9 cellular contexts compared by ENCODE assay signal in the genomic region with DNA sequence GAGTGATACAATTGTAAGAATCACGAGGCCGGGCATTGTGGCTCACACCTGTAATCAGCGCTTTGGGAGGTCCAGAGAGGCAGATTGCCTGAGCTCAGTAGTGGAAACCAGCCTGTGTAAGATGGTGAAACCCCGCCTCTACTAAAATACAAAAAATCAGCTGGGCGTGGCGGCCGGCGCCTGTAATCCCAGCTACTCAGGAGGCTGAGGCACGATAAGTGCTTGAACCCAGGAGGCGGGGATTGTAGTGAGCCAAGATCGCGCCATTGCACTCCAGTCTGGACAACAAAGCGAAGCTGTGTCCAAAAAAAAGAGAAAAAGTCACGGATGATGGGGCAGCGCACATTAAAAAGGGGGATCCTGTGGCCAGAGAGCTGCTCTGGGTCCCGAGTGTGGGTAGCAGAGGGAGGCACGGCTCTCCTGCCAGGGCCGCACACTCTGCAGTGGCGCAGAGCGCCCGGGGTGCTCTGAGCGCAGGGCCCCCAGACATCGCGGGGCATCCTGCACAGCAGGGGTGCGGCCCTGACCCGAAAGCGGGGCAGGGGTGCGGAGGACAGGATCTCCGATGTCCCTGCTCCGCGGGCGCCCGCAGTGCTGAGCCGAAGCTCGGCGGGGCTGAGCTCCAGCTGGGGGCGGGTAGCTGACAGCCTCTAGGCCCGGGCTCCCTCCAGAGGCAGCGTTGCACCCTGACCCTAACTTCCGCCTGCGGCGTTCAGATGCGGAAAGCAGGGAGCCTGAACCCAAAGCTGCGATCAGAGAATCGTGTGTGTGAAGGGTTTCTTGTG. TPM values are rescaled to one million over a fixed set of nuclear protein-coding genes. Genes with fewer than 3 reads are reported as not detected.
DNase-seq lines count a peak whose midpoint lies in the region; ATAC-seq, FAIRE-seq and TF ChIP-seq lines count a peak whose summit lies in the region.
"Had no signal": no experiment of that assay in that cellular context is flagged by ENCODE, and none has a peak within 500 bp of the region (broad histone marks: within the 10 kb centered on the region; RNA-seq: fewer than 3 reads in every experiment).

No MANE protein-coding gene starts in this region.

- no peak for TF ChIP-seq POLR2A in GM12891 (IDR thresholded peaks at IDR 0.05; ENCODE audit: low read depth, low read length)

- H3K4me1 ChIP-seq in HUES64 (ENCODE audit: insufficient read depth, low read length): no peaks in the 10 kb centered on the region

- H3K4me3 Mint-ChIP-seq in Calu3 (ENCODE audit: low read depth, unreplicated experiment) (peak overlapping the region; percentile 47), natural killer cell (no peak overlapping the region)

- H3K4me1 Mint-ChIP-seq in Calu3 (ENCODE audit: low read depth, unreplicated experiment) (no peaks in the 10 kb centered on the region), natural killer cell (no peaks in the 10 kb centered on the region)

- DNase-seq in Calu3: peak; percentile 11
- DNase-seq in epithelial cell of proximal tubule (ENCODE audit: low read depth): no peak
- no peak for DNase-seq in natural killer cell
- DNase-seq in GM12891 (ENCODE audit: insufficient read length, low spot score): no peak

- H3K9ac ChIP-seq in HUES64 (ENCODE audit: low read depth, low read length): peak overlapping the region; percentile 15; the same call in 1 of the 2 replicates

- H3K27ac Mint-ChIP-seq in Calu3 (ENCODE audit: unreplicated experiment) (no peak overlapping the region), natural killer cell (no peak overlapping the region)

- no TSS peak for BruUV-seq in Calu3 (replicated peaks; lab: Mats Ljungman, UMichigan)

- peak in 2 of 3 donors; percentile 25 to 36 for ATAC-seq in natural killer cell
- ATAC-seq in HG03457 (IDR thresholded peaks at IDR 0.05; ENCODE audit: unreplicated experiment): no peak
- ATAC-seq in GM19035 (IDR thresholded peaks at IDR 0.05; ENCODE audit: unreplicated experiment): no peak
- ATAC-seq in GM18870 (IDR thresholded peaks at IDR 0.05; ENCODE audit: unreplicated experiment): no peak

- H3K27me3 Mint-ChIP-seq in Calu3 (ENCODE audit: unreplicated experiment): peaks cover 63% of the 10 kb centered on the region
- H3K27me3 Mint-ChIP-seq in natural killer cell (ENCODE audit: low read depth in 2 of 2): peaks cover 4 to 13% of the 10 kb centered on the region in 2 donors

- peak overlapping the region; percentile 55 for H3K4me3 ChIP-seq in HUES64 (ENCODE audit: low read length)
- H3K4me3 ChIP-seq in epithelial cell of proximal tubule (ENCODE audit: low read depth, low read length): peak overlapping the region; percentile 31

- FAIRE-seq in GM12891 (lab: Jason Lieb, UNC): no peak

- no peak for TF ChIP-seq CTCF in Calu3 (IDR thresholded peaks at IDR 0.05; ENCODE audit: unreplicated experiment)
- no peak for TF ChIP-seq CTCF in epithelial cell of proximal tubule (conservative IDR thresholded peaks at IDR 0.05; ENCODE audit: low read depth, low read length)
- TF ChIP-seq CTCF in natural killer cell (IDR thresholded peaks at IDR 0.05): no peak

- intact Hi-C loops in Calu3 (cut with micrococcal nuclease; ENCODE audit: unreplicated experiment) (no loop called here), natural killer cell (cut with micrococcal nuclease) (no loop called here)

- no peak overlapping the region for H3K27ac ChIP-seq in HUES64 (ENCODE audit: low read depth, low read length)

- H3K9me3 Mint-ChIP-seq in Calu3 (ENCODE audit: low read depth, unreplicated experiment) (no peaks in the 10 kb centered on the region), natural killer cell (no peaks in the 10 kb centered on the region)

- H3K9me3 ChIP-seq in HUES64 (ENCODE audit: insufficient read depth, low read depth, low read length): no peaks in the 10 kb centered on the region

- peaks cover 26% of the 10 kb centered on the region for H3K27me3 ChIP-seq in HUES64 (ENCODE audit: insufficient read depth, low read length)

- H3K36me3 ChIP-seq in HUES64 (ENCODE audit: insufficient read depth, low read length): no peaks in the 10 kb centered on the region

- H3K36me3 Mint-ChIP-seq in Calu3 (ENCODE audit: insufficient read depth, unreplicated experiment) (peaks cover 5% of the 10 kb centered on the region), natural killer cell (no peaks in the 10 kb centered on the region)

- CTCF ChIA-PET in Calu3 (lab: Charles Lee): no interaction called here

- 43% methylated on average over 45 of the region's 45 CpGs for WGBS in HUES64

TF ChIP-seq in GM12891, 5 proteins besides CTCF, POLR2A, EP300 and RAD21:
- TF ChIP-seq POLR2AphosphoS5 (IDR thresholded peaks at IDR 0.05; ENCODE audit: low read depth, low read length) (no peak), SPI1 (IDR thresholded peaks at IDR 0.05; ENCODE audit: low read depth, low read length) (no peak), TAF1 (IDR thresholded peaks at IDR 0.05; ENCODE audit: low read depth, low read length) (no peak), PAX5 (IDR thresholded peaks at IDR 0.05; ENCODE audit: insufficient read depth, low read length, severe bottlenecking) (no peak), POU2F2 (IDR thresholded peaks at IDR 0.05; ENCODE audit: low read depth, low read length) (no peak)
TF ChIP-seq in GM12891: peak in this region for 0.

RNA-seq across cellular contexts. Expression of a gene that starts 30.4 kb away (rescaled TPM):
- total RNA-seq in Calu3 (2022) (0.17 and 0.24 TPM in 2 replicates), epithelial cell of proximal tubule (not detected in 2 replicates), natural killer cell (not detected)
- polyA plus RNA-seq in HUES64 (2013, experiment 1 of 2): 0.10 TPM
- polyA plus RNA-seq in HUES64 (2013, experiment 2 of 2): not detected
- polyA plus RNA-seq in GM12891 (2012; ENCODE audit: low read depth, missing spikeins): 0.06 TPM
- total RNA-seq: T-helper 1 cell treated with Interleukin-12 subunit alpha and Interleukin-12 subunit beta and Interleukin-4 antibody, amounts not matched to agents 30 ng/mL and 1 ng/mL, for 36 hours had no signal

Comparison
In these comparisons a context has a peak if more than half of its experiments do, and no peak if none do; other contexts are left out.
1. ATAC-seq: peak in natural killer cell (2 of 3); none in HG03457 (single experiment), GM19035 (single experiment) and GM18870 (single experiment).